Comparison of ENCODE assay signal across 18 cellular contexts in genomic region chr12:3836641-3837040, GRCh38.
DNase-seq lines count a peak whose midpoint lies in the region; ATAC-seq and FAIRE-seq lines count a peak whose summit lies in the region.
"Had no signal": no experiment of that assay in that cellular context is flagged by ENCODE, and none has a peak within 500 bp of the region (broad histone marks: within the 10 kb centered on the region; RNA-seq: fewer than 3 reads in every experiment).

No MANE protein-coding gene starts in this region.

- DNase-seq in stimulated activated naive CD8-positive, alpha-beta T cell treated with anti-CD3 and anti-CD28 coated beads, Interleukin-15, amount 100 ng/mL, for 72 hours = no peak
- DNase-seq in fibroblast of peridontal ligament (ENCODE audit: extremely low read depth) = peak; percentile 3
- no peak for DNase-seq in urothelium cell line (ENCODE audit: low spot score)
- no peak for DNase-seq in posterior cingulate gyrus
- DNase-seq in effector CD8-positive, alpha-beta T cell (lab: John Stamatoyannopoulos, UW) = no peak
- DNase-seq: AML-193; CD4-positive, CD25-positive, alpha-beta regulatory T cell; IMR-90; Kasumi-1; NCI-H1930; NCI-H2171; NCI-H446 treated with DMSO at 0.1 percent for 48 hours; NCI-H748 treated with DMSO at 0.1 percent for 48 hours; PC-3 had no signal

- peaks cover 51% of the 10 kb centered on the region for H3K36me3 Mint-ChIP-seq in stimulated activated naive CD8-positive, alpha-beta T cell treated with anti-CD3 and anti-CD28 coated beads, Interleukin-15, Interleukin-2, amounts not matched to agents 100 ng/mL and 50 ng/mL, for 24 hours (ENCODE audit: low read depth)
- H3K36me3 Mint-ChIP-seq in activated naive CD8-positive, alpha-beta T cell = peaks cover 27% of the 10 kb centered on the region

- FAIRE-seq in urothelium cell line (lab: Jason Lieb, UNC) = peak; percentile 55
- FAIRE-seq: G401.6 had no signal

- H3K4me1 Mint-ChIP-seq in stimulated activated naive CD8-positive, alpha-beta T cell treated with anti-CD3 and anti-CD28 coated beads, Interleukin-15, Interleukin-2, amounts not matched to agents 100 ng/mL and 50 ng/mL, for 24 hours (ENCODE audit: low read depth) = peaks cover 68% of the 10 kb centered on the region
- H3K4me1 Mint-ChIP-seq in stimulated activated naive CD8-positive, alpha-beta T cell treated with anti-CD3 and anti-CD28 coated beads, Interleukin-15, amount 100 ng/mL, for 72 hours = peaks cover 50% of the 10 kb centered on the region
- peaks cover 66% of the 10 kb centered on the region for H3K4me1 Mint-ChIP-seq in activated naive CD8-positive, alpha-beta T cell (ENCODE audit: low read depth)

- ATAC-seq in stimulated activated naive CD8-positive, alpha-beta T cell treated with anti-CD3 and anti-CD28 coated beads, Interleukin-15, amount 100 ng/mL, for 72 hours = no peak
- no peak for ATAC-seq in HG03159 (IDR thresholded peaks at IDR 0.05; ENCODE audit: unreplicated experiment)
- ATAC-seq: PC-3 had no signal

- no peak overlapping the region for H3K4me3 Mint-ChIP-seq in stimulated activated naive CD8-positive, alpha-beta T cell treated with anti-CD3 and anti-CD28 coated beads, Interleukin-15, Interleukin-2, amounts not matched to agents 100 ng/mL and 50 ng/mL, for 24 hours
- no peak overlapping the region for H3K4me3 Mint-ChIP-seq in stimulated activated naive CD8-positive, alpha-beta T cell treated with anti-CD3 and anti-CD28 coated beads, Interleukin-15, amount 100 ng/mL, for 72 hours
- H3K4me3 Mint-ChIP-seq in activated naive CD8-positive, alpha-beta T cell = peak overlapping the region; percentile 27

- peak overlapping the region; percentile 51 for H3K27ac Mint-ChIP-seq in stimulated activated naive CD8-positive, alpha-beta T cell treated with anti-CD3 and anti-CD28 coated beads, Interleukin-15, Interleukin-2, amounts not matched to agents 100 ng/mL and 50 ng/mL, for 24 hours
- no peak overlapping the region for H3K27ac Mint-ChIP-seq in stimulated activated naive CD8-positive, alpha-beta T cell treated with anti-CD3 and anti-CD28 coated beads, Interleukin-15, amount 100 ng/mL, for 72 hours
- H3K27ac Mint-ChIP-seq in activated naive CD8-positive, alpha-beta T cell = peak overlapping the region; percentile 18

- intact Hi-C loops in posterior cingulate gyrus (cut with DNase I) = no loop called here

- peaks cover 11% of the 10 kb centered on the region for H3K9me3 Mint-ChIP-seq in stimulated activated naive CD8-positive, alpha-beta T cell treated with anti-CD3 and anti-CD28 coated beads, Interleukin-15, Interleukin-2, amounts not matched to agents 100 ng/mL and 50 ng/mL, for 24 hours
- no peaks in the 10 kb centered on the region for H3K9me3 Mint-ChIP-seq in stimulated activated naive CD8-positive, alpha-beta T cell treated with anti-CD3 and anti-CD28 coated beads, Interleukin-15, amount 100 ng/mL, for 72 hours
- H3K9me3 Mint-ChIP-seq in activated naive CD8-positive, alpha-beta T cell (ENCODE audit: low read depth) = no peaks in the 10 kb centered on the region

- H3K27me3 Mint-ChIP-seq in stimulated activated naive CD8-positive, alpha-beta T cell treated with anti-CD3 and anti-CD28 coated beads, Interleukin-15, Interleukin-2, amounts not matched to agents 100 ng/mL and 50 ng/mL, for 24 hours = no peaks in the 10 kb centered on the region
- H3K27me3 Mint-ChIP-seq in stimulated activated naive CD8-positive, alpha-beta T cell treated with anti-CD3 and anti-CD28 coated beads, Interleukin-15, amount 100 ng/mL, for 72 hours = no peaks in the 10 kb centered on the region
- H3K27me3 Mint-ChIP-seq in activated naive CD8-positive, alpha-beta T cell = no peaks in the 10 kb centered on the region

Comparison
In these comparisons a context has a peak if more than half of its experiments do, and no peak if none do; other contexts are left out.
1. H3K27ac Mint-ChIP-seq: peak in stimulated activated naive CD8-positive, alpha-beta T cell treated with anti-CD3 and anti-CD28 coated beads, Interleukin-15, Interleukin-2, amounts not matched to agents 100 ng/mL and 50 ng/mL, for 24 hours (single experiment) and activated naive CD8-positive, alpha-beta T cell (single experiment); none in stimulated activated naive CD8-positive, alpha-beta T cell treated with anti-CD3 and anti-CD28 coated beads, Interleukin-15, amount 100 ng/mL, for 72 hours (0 of 2).